In genomic region chr12:93115646-93116045, GRCh38 we compare ENCODE assay signal across 1 cellular context.
TF ChIP-seq lines count a peak whose summit lies in the region.

No MANE protein-coding gene starts in this region.

TF ChIP-seq in K562, 482 proteins besides CTCF, POLR2A, EP300 and RAD21 (continued from another document):
- TF ChIP-seq ZBTB40 (IDR thresholded peaks at IDR 0.05) (no peak), ZBTB40 (CRISPR knock-in tag; IDR thresholded peaks at IDR 0.05) (no peak), MTA1 (IDR thresholded peaks at IDR 0.05; ENCODE audit: borderline replicate concordance) (no peak), SIN3B (IDR thresholded peaks at IDR 0.05; ENCODE audit: low read depth) (no peak), ADNP (tag; IDR thresholded peaks at IDR 0.05) (0 out of 2 replicates have a peak, but pooled peaks have one; percentile 14)
